In genomic region chr6:129672345-129672691, GRCh38 we compare ENCODE assay signal across 8 cellular contexts. TPM values are rescaled to one million over a fixed set of nuclear protein-coding genes. Genes with fewer than 3 reads are reported as not detected.
A peak's percentile ranks its signal among the peaks of the same experiment; 100 is the strongest.
DNase-seq lines count a peak whose midpoint lies in the region; ATAC-seq and TF ChIP-seq lines count a peak whose summit lies in the region.

No MANE protein-coding gene starts in this region.

- peak overlapping the region; percentile 25 for H3K27ac ChIP-seq in rectal smooth muscle tissue (ENCODE audit: low read depth, low read length)

- peak; percentile 17 for ATAC-seq in GM19467 (IDR thresholded peaks at IDR 0.05; ENCODE audit: unreplicated experiment)
- peak; percentile 32 for ATAC-seq in HG03378 (IDR thresholded peaks at IDR 0.05; ENCODE audit: unreplicated experiment)

- no peaks in the 10 kb centered on the region for H3K27me3 ChIP-seq in rectal smooth muscle tissue (ENCODE audit: control insufficient read depth, insufficient read depth, low read length)

- no peaks in the 10 kb centered on the region for H3K27me3 Mint-ChIP-seq in chondrocyte (ENCODE audit: low read depth)

- peak overlapping the region; percentile 13 for H3K4me3 ChIP-seq in rectal smooth muscle tissue (ENCODE audit: low read length)

- H3K27ac Mint-ChIP-seq in chondrocyte (ENCODE audit: unreplicated experiment), result peak overlapping the region; percentile 87

- H3K4me3 Mint-ChIP-seq in chondrocyte (ENCODE audit: unreplicated experiment), result no peak overlapping the region

- H3K36me3 ChIP-seq in rectal smooth muscle tissue (ENCODE audit: control insufficient read depth, insufficient read depth, low read length), result no peaks in the 10 kb centered on the region

- TF ChIP-seq CTCF in chondrocyte (IDR thresholded peaks at IDR 0.05), result no peak

- H3K36me3 Mint-ChIP-seq in chondrocyte (ENCODE audit: low read depth), result no peaks in the 10 kb centered on the region

- DNase-seq in chondrocyte (ENCODE audit: low spot score) (no peak), NCI-H1436 (lab: John Stamatoyannopoulos, UW) (no peak), GM03348 (ENCODE audit: low spot score) (no peak), OCI-M1 (lab: John Stamatoyannopoulos, UW) (no peak), NCI-H2196 treated with DMSO at 0.1 percent for 48 hours (lab: John Stamatoyannopoulos, UW; ENCODE audit: unreplicated experiment) (no peak)

- peaks cover 7% of the 10 kb centered on the region for H3K9me3 Mint-ChIP-seq in chondrocyte (ENCODE audit: low read depth)

- no peak overlapping the region for H3K9ac ChIP-seq in rectal smooth muscle tissue (ENCODE audit: low read length)

- peaks cover 55% of the 10 kb centered on the region for H3K4me1 Mint-ChIP-seq in chondrocyte (ENCODE audit: low read depth)

- peaks cover 3% of the 10 kb centered on the region for H3K4me1 ChIP-seq in rectal smooth muscle tissue (ENCODE audit: control insufficient read depth, insufficient read depth, low read length)

RNA-seq across cellular contexts. Expression of gene ARHGAP18, which starts 37.7 kb away (rescaled TPM):
- total RNA-seq in chondrocyte, result 8.0 to 14.0 TPM (median 10.3 TPM) in 3 replicates
